12 cellular contexts compared by ENCODE assay signal in the genomic region with DNA sequence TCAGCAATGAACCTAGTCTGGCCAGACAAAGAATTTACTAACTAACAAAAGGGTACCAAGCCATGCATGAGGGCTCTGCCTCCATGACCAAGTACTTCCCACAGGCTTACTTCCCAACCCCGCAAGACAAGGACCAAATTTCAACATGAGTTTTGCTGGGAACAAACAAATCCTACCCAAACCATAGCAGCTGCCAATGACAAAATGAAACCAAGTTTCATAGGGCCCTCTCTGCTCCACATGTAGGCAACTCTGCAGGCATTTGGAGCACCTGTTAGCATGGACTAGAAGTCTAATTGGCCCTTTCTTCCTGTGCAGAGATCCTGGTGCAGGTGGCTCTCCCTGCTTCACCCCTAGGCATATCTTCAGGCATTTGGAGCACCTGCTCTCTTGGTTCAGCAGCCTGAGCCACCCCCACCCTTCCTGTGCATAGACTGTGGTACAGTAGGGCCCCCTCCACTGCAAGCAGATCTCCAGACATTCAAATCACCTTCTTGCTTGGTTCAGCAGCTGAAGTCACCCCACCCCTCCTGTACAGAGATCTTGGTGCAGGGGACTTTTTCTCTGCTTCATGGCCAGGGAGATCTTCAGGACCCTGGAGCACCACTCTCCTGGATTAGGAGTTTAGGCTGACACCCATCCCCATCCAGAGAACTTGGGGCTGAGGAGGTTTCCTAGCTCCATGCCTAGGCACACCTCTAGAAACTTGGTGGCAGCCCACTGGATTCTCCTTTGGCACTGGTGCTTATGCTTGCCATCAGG.
DNase-seq lines count a peak whose midpoint lies in the region; ATAC-seq and TF ChIP-seq lines count a peak whose summit lies in the region.
"Had no signal": no experiment of that assay in that cellular context is flagged by ENCODE, and none has a peak within 500 bp of the region (broad histone marks: within the 10 kb centered on the region; RNA-seq: fewer than 3 reads in every experiment).

No MANE protein-coding gene starts in this region.

- no peak overlapping the region for H3K27ac ChIP-seq in trophoblast cell (ENCODE audit: low read depth, low read length)
- no peak overlapping the region for H3K27ac ChIP-seq in PC-3 (ENCODE audit: low read length)
- H3K27ac ChIP-seq: esophagus muscularis mucosa, right atrium auricular region, SK-N-MC, transverse colon had no signal

- CTCF ChIA-PET in activated naive CD4-positive, alpha-beta T cell treated with anti-CD3 and anti-CD28 coated beads, Interleukin-2, amount 10 ng/mL, durations not matched to agents 7 days and 5 days (lab: Charles Lee) = interaction anchor here (0.5 to 4.4 kb wide), 55 partner anchors 9 to 410 kb away, joined by 3 to 68 read pairs (median 5); a partner anchor contains a TSS
- CTCF ChIA-PET in PC-3 (lab: Charles Lee) = interaction anchor here (0.5 to 1.5 kb wide), 5 partner anchors 11 to 444 kb away, joined by 3 to 19 read pairs (median 3); no protein-coding TSS in a partner anchor

- H4K8ac ChIP-seq in trophoblast cell (ENCODE audit: low read depth, low read length) = no peak overlapping the region

- peaks cover 26% of the 10 kb centered on the region for H3K9me3 Mint-ChIP-seq in activated naive CD4-positive, alpha-beta T cell treated with anti-CD3 and anti-CD28 coated beads, Interleukin-2, amount 10 ng/mL, durations not matched to agents 7 days and 5 days
- H3K9me3 Mint-ChIP-seq in dendritic cell treated with granulocyte-macrophage colony-stimulating factor and Interleukin-4, amounts not matched to agents 40 ng/mL and 50 ng/mL, for 4 days = peaks cover 21% of the 10 kb centered on the region
- H3K9me3 Mint-ChIP-seq in stimulated activated naive CD8-positive, alpha-beta T cell treated with anti-CD3 and anti-CD28 coated beads, Interleukin-15, Interleukin-2, amounts not matched to agents 100 ng/mL and 50 ng/mL, for 24 hours = peaks cover 13% of the 10 kb centered on the region

- DNase-seq in activated naive CD4-positive, alpha-beta T cell treated with anti-CD3 and anti-CD28 coated beads, Interleukin-2, amount 10 ng/mL, durations not matched to agents 7 days and 5 days = peak; percentile 57
- DNase-seq in activated naive CD4-positive, alpha-beta T cell treated with Interleukin-2 at 50 U/mL for 16 hours = no peak
- peak; percentile 13 for DNase-seq in RPMI8226
- no peak for DNase-seq in trophoblast cell
- no peak for DNase-seq in NCI-H526 treated with DMSO at 0.1 percent for 48 hours (lab: John Stamatoyannopoulos, UW)
- DNase-seq in PC-3 = no peak
- DNase-seq: transverse colon had no signal

- no peaks in the 10 kb centered on the region for H3K9me2 ChIP-seq in PC-3 (replicated peaks; ENCODE audit: low read length)

- H4K12ac ChIP-seq in trophoblast cell (ENCODE audit: low read depth, low read length) = no peak overlapping the region

- H3K27ac Mint-ChIP-seq in activated naive CD4-positive, alpha-beta T cell treated with anti-CD3 and anti-CD28 coated beads, Interleukin-2, amount 10 ng/mL, durations not matched to agents 7 days and 5 days = peak overlapping the region; percentile 84
- peak overlapping the region; percentile 15 for H3K27ac Mint-ChIP-seq in dendritic cell treated with granulocyte-macrophage colony-stimulating factor and Interleukin-4, amounts not matched to agents 40 ng/mL and 50 ng/mL, for 4 days
- H3K27ac Mint-ChIP-seq in stimulated activated naive CD8-positive, alpha-beta T cell treated with anti-CD3 and anti-CD28 coated beads, Interleukin-15, Interleukin-2, amounts not matched to agents 100 ng/mL and 50 ng/mL, for 24 hours = peak overlapping the region; percentile 97

- no peak overlapping the region for H3K18ac ChIP-seq in trophoblast cell (ENCODE audit: low read length)

- H3K23ac ChIP-seq in trophoblast cell (ENCODE audit: low read length) = no peak overlapping the region

- no peak for TF ChIP-seq CTCF in PC-3 (conservative IDR thresholded peaks at IDR 0.05; ENCODE audit: low read depth, low read length)

- peaks cover 82% of the 10 kb centered on the region for H3K4me1 Mint-ChIP-seq in activated naive CD4-positive, alpha-beta T cell treated with anti-CD3 and anti-CD28 coated beads, Interleukin-2, amount 10 ng/mL, durations not matched to agents 7 days and 5 days
- peaks cover 56% of the 10 kb centered on the region for H3K4me1 Mint-ChIP-seq in dendritic cell treated with granulocyte-macrophage colony-stimulating factor and Interleukin-4, amounts not matched to agents 40 ng/mL and 50 ng/mL, for 4 days (ENCODE audit: low read depth)
- H3K4me1 Mint-ChIP-seq in stimulated activated naive CD8-positive, alpha-beta T cell treated with anti-CD3 and anti-CD28 coated beads, Interleukin-15, Interleukin-2, amounts not matched to agents 100 ng/mL and 50 ng/mL, for 24 hours (ENCODE audit: low read depth) = peaks cover 99% of the 10 kb centered on the region

- H3K27me3 Mint-ChIP-seq in activated naive CD4-positive, alpha-beta T cell treated with anti-CD3 and anti-CD28 coated beads, Interleukin-2, amount 10 ng/mL, durations not matched to agents 7 days and 5 days = no peaks in the 10 kb centered on the region
- no peaks in the 10 kb centered on the region for H3K27me3 Mint-ChIP-seq in dendritic cell treated with granulocyte-macrophage colony-stimulating factor and Interleukin-4, amounts not matched to agents 40 ng/mL and 50 ng/mL, for 4 days
- H3K27me3 Mint-ChIP-seq in stimulated activated naive CD8-positive, alpha-beta T cell treated with anti-CD3 and anti-CD28 coated beads, Interleukin-15, Interleukin-2, amounts not matched to agents 100 ng/mL and 50 ng/mL, for 24 hours = no peaks in the 10 kb centered on the region

- H3K9ac ChIP-seq in trophoblast cell (ENCODE audit: low read length) = no peak overlapping the region
- H3K9ac ChIP-seq in PC-3 (ENCODE audit: low read length) = no peak overlapping the region

- H3K14ac ChIP-seq in trophoblast cell (ENCODE audit: low read length) = no peak overlapping the region

- POLR2A ChIA-PET in PC-3 (lab: Charles Lee; ENCODE audit: unreplicated experiment) = interaction anchor here (0.6 kb wide), 1 partner anchor 606 kb away, joined by 3 read pairs; no protein-coding TSS in a partner anchor

- no peaks in the 10 kb centered on the region for H3F3A ChIP-seq in PC-3 (ENCODE audit: low read length, unreplicated experiment)

- peaks cover 0 to 3% of the 10 kb centered on the region in 2 experiments for H3K4me1 ChIP-seq in trophoblast cell (ENCODE audit: control insufficient read depth in 1 of 2, insufficient read depth in 2 of 2, low read length in 2 of 2)
- peaks cover 26% of the 10 kb centered on the region for H3K4me1 ChIP-seq in PC-3 (ENCODE audit: insufficient read depth, low read length)
- H3K4me1 ChIP-seq: right atrium auricular region had no signal

- no peak overlapping the region for H4K91ac ChIP-seq in trophoblast cell (ENCODE audit: low read depth, low read length)

- H3K4ac ChIP-seq in trophoblast cell (ENCODE audit: low read depth, low read length) = no peak overlapping the region

- no peak overlapping the region for H3K4me3 Mint-ChIP-seq in activated naive CD4-positive, alpha-beta T cell treated with anti-CD3 and anti-CD28 coated beads, Interleukin-2, amount 10 ng/mL, durations not matched to agents 7 days and 5 days
- no peak overlapping the region for H3K4me3 Mint-ChIP-seq in dendritic cell treated with granulocyte-macrophage colony-stimulating factor and Interleukin-4, amounts not matched to agents 40 ng/mL and 50 ng/mL, for 4 days
- H3K4me3 Mint-ChIP-seq in stimulated activated naive CD8-positive, alpha-beta T cell treated with anti-CD3 and anti-CD28 coated beads, Interleukin-15, Interleukin-2, amounts not matched to agents 100 ng/mL and 50 ng/mL, for 24 hours = peak overlapping the region; percentile 44

- H3K4me3 ChIP-seq in trophoblast cell (ENCODE audit: low read depth, low read length) = no peak overlapping the region
- no peak overlapping the region for H3K4me3 ChIP-seq in PC-3 (ENCODE audit: low read length)
- H3K4me3 ChIP-seq: esophagus muscularis mucosa, right atrium auricular region, SK-N-MC, transverse colon had no signal

- no CpG with 5 or more reads among the region's 1 CpG for WGBS in trophoblast cell (ENCODE audit: extremely low coverage, insufficient coverage, insufficient read length)

- H3K27me3 ChIP-seq in trophoblast cell (ENCODE audit: insufficient read depth, low read length) (no peaks in the 10 kb centered on the region), PC-3 (ENCODE audit: low read length) (no peaks in the 10 kb centered on the region)
- H3K27me3 ChIP-seq: esophagus muscularis mucosa, right atrium auricular region, transverse colon had no signal

- H3K4me2 ChIP-seq in trophoblast cell (ENCODE audit: low read length) (no peak overlapping the region), PC-3 (ENCODE audit: low read length) (no peak overlapping the region)

- H2AK5ac ChIP-seq in trophoblast cell (ENCODE audit: low read length) = no peak overlapping the region

- ATAC-seq in PC-3 = no peak

- no peaks in the 10 kb centered on the region for H3K79me1 ChIP-seq in trophoblast cell (ENCODE audit: low read length)

- no TSS peak for BruUV-seq in PC-3 (replicated peaks; lab: Mats Ljungman, UMichigan)

- H3K36me3 ChIP-seq in trophoblast cell (ENCODE audit: control insufficient read depth in 1 of 2, insufficient read depth in 2 of 2, low read length in 2 of 2) (no peaks in the 10 kb centered on the region), PC-3 (ENCODE audit: low read depth, low read length) (no peaks in the 10 kb centered on the region)
- H3K36me3 ChIP-seq: esophagus muscularis mucosa, right atrium auricular region, transverse colon had no signal

- no peaks in the 10 kb centered on the region for H4K20me1 ChIP-seq in PC-3 (ENCODE audit: low read length)

- no peaks in the 10 kb centered on the region for H3K79me2 ChIP-seq in trophoblast cell (ENCODE audit: control insufficient read depth, insufficient read depth, low read length, poor library complexity)
- no peaks in the 10 kb centered on the region for H3K79me2 ChIP-seq in PC-3 (ENCODE audit: low read length)

- intact Hi-C loops in dendritic cell treated with granulocyte-macrophage colony-stimulating factor and Interleukin-4, amounts not matched to agents 40 ng/mL and 50 ng/mL, for 4 days (cut with micrococcal nuclease) = loop anchor here (2.0 to 5.0 kb wide), 4 partner anchors 90 to 364 kb away; no protein-coding TSS in a partner anchor
- intact Hi-C loops in PC-3 (cut with micrococcal nuclease) = loop anchor here (1.0 to 5.0 kb wide), 6 partner anchors 88 to 365 kb away; no protein-coding TSS in a partner anchor

- H3K9me3 ChIP-seq in trophoblast cell (ENCODE audit: insufficient read depth, low read depth, low read length) = no peaks in the 10 kb centered on the region
- no peaks in the 10 kb centered on the region for H3K9me3 ChIP-seq in PC-3 (ENCODE audit: low read length)

- H2BK5ac ChIP-seq in trophoblast cell (ENCODE audit: low read depth, low read length, poor library complexity) = no peak overlapping the region

- peaks cover 37% of the 10 kb centered on the region for H3K36me3 Mint-ChIP-seq in activated naive CD4-positive, alpha-beta T cell treated with anti-CD3 and anti-CD28 coated beads, Interleukin-2, amount 10 ng/mL, durations not matched to agents 7 days and 5 days
- no peaks in the 10 kb centered on the region for H3K36me3 Mint-ChIP-seq in dendritic cell treated with granulocyte-macrophage colony-stimulating factor and Interleukin-4, amounts not matched to agents 40 ng/mL and 50 ng/mL, for 4 days (ENCODE audit: low read depth)
- peaks cover 48% of the 10 kb centered on the region for H3K36me3 Mint-ChIP-seq in stimulated activated naive CD8-positive, alpha-beta T cell treated with anti-CD3 and anti-CD28 coated beads, Interleukin-15, Interleukin-2, amounts not matched to agents 100 ng/mL and 50 ng/mL, for 24 hours (ENCODE audit: low read depth)

- H2BK120ac ChIP-seq in trophoblast cell (ENCODE audit: insufficient read depth, low read length, poor library complexity) = no peak overlapping the region

- H2AFZ ChIP-seq in trophoblast cell (ENCODE audit: insufficient read depth, low read length, poor library complexity) = no peak overlapping the region
- H2AFZ ChIP-seq in PC-3 (ENCODE audit: low read length) = no peak overlapping the region

- no peak overlapping the region for H2BK12ac ChIP-seq in trophoblast cell (ENCODE audit: low read length)

Comparison
In these comparisons a context has a peak if more than half of its experiments do, and no peak if none do; other contexts are left out.
1. DNase-seq: peak in activated naive CD4-positive, alpha-beta T cell treated with anti-CD3 and anti-CD28 coated beads, Interleukin-2, amount 10 ng/mL, durations not matched to agents 7 days and 5 days (single experiment) and RPMI8226 (single experiment); none in activated naive CD4-positive, alpha-beta T cell treated with Interleukin-2 at 50 U/mL for 16 hours (single experiment), trophoblast cell (0 of 2), NCI-H526 treated with DMSO at 0.1 percent for 48 hours (single experiment) and PC-3 (single experiment).
2. H3K27ac Mint-ChIP-seq: peak in every context shown above with its lines; median percentile 97 in stimulated activated naive CD8-positive, alpha-beta T cell treated with anti-CD3 and anti-CD28 coated beads, Interleukin-15, Interleukin-2, amounts not matched to agents 100 ng/mL and 50 ng/mL, for 24 hours; 84 in activated naive CD4-positive, alpha-beta T cell treated with anti-CD3 and anti-CD28 coated beads, Interleukin-2, amount 10 ng/mL, durations not matched to agents 7 days and 5 days; 15 in dendritic cell treated with granulocyte-macrophage colony-stimulating factor and Interleukin-4, amounts not matched to agents 40 ng/mL and 50 ng/mL, for 4 days.